Comparison of ENCODE assay signal across 24 cellular contexts in genomic region chr20:611047-611842, GRCh38. TPM values are rescaled to one million over a fixed set of nuclear protein-coding genes. Genes with fewer than 3 reads are reported as not detected.
DNase-seq lines count a peak whose midpoint lies in the region; ATAC-seq and TF ChIP-seq lines count a peak whose summit lies in the region.
"Had no signal": no experiment of that assay in that cellular context is flagged by ENCODE, and none has a peak within 500 bp of the region (broad histone marks: within the 10 kb centered on the region; RNA-seq: fewer than 3 reads in every experiment).

No MANE protein-coding gene starts in this region.

- H3K4me3 Mint-ChIP-seq in activated naive CD4-positive, alpha-beta T cell treated with anti-CD3 and anti-CD28 coated beads, Interleukin-2, amount 10 ng/mL, durations not matched to agents 7 days and 5 days: peak overlapping the region; percentile 10
- H3K4me3 Mint-ChIP-seq in T-helper 17 cell: peak overlapping the region; percentile 65
- H3K4me3 Mint-ChIP-seq: activated naive CD8-positive, alpha-beta T cell treated with anti-CD3 and anti-CD28 coated beads, Interleukin-2, amount 50 U/mL, for 24 hours had no signal

- ATAC-seq in T-helper 17 cell (no peak), lower lobe of right lung (no peak), HG02763 (IDR thresholded peaks at IDR 0.05; ENCODE audit: unreplicated experiment) (no peak)
- ATAC-seq: activated naive CD8-positive, alpha-beta T cell treated with anti-CD3 and anti-CD28 coated beads, Interleukin-2, amount 50 U/mL, for 24 hours had no signal

- no peak for TF ChIP-seq CTCF in lower lobe of right lung (IDR thresholded peaks at IDR 0.05)

- H3K9ac ChIP-seq in skeletal muscle tissue (ENCODE audit: low read depth in 1 of 3, low read length in 3 of 3): peak overlapping the region in 1 of 3 donors; percentile 3

- no peak for DNase-seq in activated naive CD4-positive, alpha-beta T cell treated with anti-CD3 and anti-CD28 coated beads, Interleukin-2, amount 10 ng/mL, durations not matched to agents 7 days and 5 days
- no peak for DNase-seq in activated naive CD4-positive, alpha-beta T cell treated with Interleukin-2 at 50 U/mL for 16 hours
- DNase-seq in T-helper 17 cell (no peak), lower lobe of right lung (peak; percentile 27), EL (no peak), NCI-H1436 treated with DMSO at 0.1 percent for 48 hours (lab: John Stamatoyannopoulos, UW) (no peak)
- DNase-seq: activated CD4-positive, alpha-beta T cell treated with anti-CD3 and anti-CD28 coated beads for 48 hours; activated naive CD8-positive, alpha-beta T cell treated with anti-CD3 and anti-CD28 coated beads, Interleukin-2, amount 50 U/mL, for 24 hours; activated T-cell treated with anti-CD3 and anti-CD28 coated beads, Interleukin-2, amount 50 U/mL, for 1 hour; CD8-positive, alpha-beta memory T cell; effector CD4-positive, alpha-beta T cell; KG1; mammary epithelial cell; NCI-H1436; NCI-H446; occipital lobe; SJCRH30; stimulated activated CD4-positive, alpha-beta T cell treated with anti-CD3 and anti-CD28 coated beads, Interleukin-4, amount 100 ng/mL, for 4 hours had no signal

- H3K27me3 ChIP-seq in lower lobe of right lung (ENCODE audit: low read depth): peaks cover 58% of the 10 kb centered on the region
- H3K27me3 ChIP-seq in skeletal muscle tissue (ENCODE audit: control insufficient read depth in 3 of 3, insufficient read depth in 3 of 3, low read length in 3 of 3): peaks cover 49 to 58% (median 54%) of the 10 kb centered on the region in 3 donors

- CTCF ChIA-PET in activated naive CD4-positive, alpha-beta T cell treated with anti-CD3 and anti-CD28 coated beads, Interleukin-2, amount 10 ng/mL, durations not matched to agents 7 days and 5 days (lab: Charles Lee): interaction anchor here (0.6 kb wide), 1 partner anchor 34 kb away, joined by 3 read pairs; no protein-coding TSS in a partner anchor

- H3K4me1 ChIP-seq in lower lobe of right lung (peaks cover 16% of the 10 kb centered on the region), skeletal muscle tissue (ENCODE audit: control insufficient read depth in 3 of 3, insufficient read depth in 3 of 3, low read length in 3 of 3) (peaks cover 4 to 5% (median 5%) of the 10 kb centered on the region in 3 donors)
- H3K4me1 ChIP-seq: A549, SJCRH30 had no signal

- peaks cover 78% of the 10 kb centered on the region for H3K27me3 Mint-ChIP-seq in activated naive CD4-positive, alpha-beta T cell treated with anti-CD3 and anti-CD28 coated beads, Interleukin-2, amount 10 ng/mL, durations not matched to agents 7 days and 5 days
- H3K27me3 Mint-ChIP-seq in T-helper 17 cell: peaks cover 79% of the 10 kb centered on the region

- intact Hi-C loops in lower lobe of right lung (cut with DNase I): no loop called here

- H3K4me3 ChIP-seq in lower lobe of right lung (peak overlapping the region; percentile 25), skeletal muscle tissue (ENCODE audit: low read length in 3 of 3) (peak overlapping the region in 2 of 3 donors; percentile 27 to 41)
- H3K4me3 ChIP-seq: A549, SJCRH30, skin epidermis, thoracic aorta had no signal

- H3K36me3 ChIP-seq in lower lobe of right lung: no peaks in the 10 kb centered on the region
- no peaks in the 10 kb centered on the region for H3K36me3 ChIP-seq in skeletal muscle tissue (ENCODE audit: control insufficient read depth in 3 of 3, insufficient read depth in 3 of 3, low read length in 3 of 3)
- H3K36me3 ChIP-seq: cardiac muscle cell, SJCRH30, thoracic aorta had no signal

- no peaks in the 10 kb centered on the region for H3K9me3 Mint-ChIP-seq in activated naive CD4-positive, alpha-beta T cell treated with anti-CD3 and anti-CD28 coated beads, Interleukin-2, amount 10 ng/mL, durations not matched to agents 7 days and 5 days
- H3K9me3 Mint-ChIP-seq: activated naive CD8-positive, alpha-beta T cell treated with anti-CD3 and anti-CD28 coated beads, Interleukin-2, amount 50 U/mL, for 24 hours; CD8-positive, alpha-beta memory T cell had no signal

- H3K27ac ChIP-seq in lower lobe of right lung: peak overlapping the region; percentile 31
- H3K27ac ChIP-seq in skeletal muscle tissue (ENCODE audit: low read depth, low read length): no peak overlapping the region
- H3K27ac ChIP-seq: A549, cardiac muscle cell, SJCRH30, skin epidermis, thoracic aorta had no signal

- H3K9me3 ChIP-seq in T-helper 17 cell (ENCODE audit: control insufficient read depth, low read length, poor library complexity, severe bottlenecking): no peaks in the 10 kb centered on the region
- H3K9me3 ChIP-seq in lower lobe of right lung: no peaks in the 10 kb centered on the region
- H3K9me3 ChIP-seq in skeletal muscle tissue (ENCODE audit: control insufficient read depth in 3 of 3, low read length in 3 of 3): no peaks in the 10 kb centered on the region
- H3K9me3 ChIP-seq: A549, SJCRH30, thoracic aorta had no signal

- H3K27ac Mint-ChIP-seq in activated naive CD4-positive, alpha-beta T cell treated with anti-CD3 and anti-CD28 coated beads, Interleukin-2, amount 10 ng/mL, durations not matched to agents 7 days and 5 days: no peak overlapping the region
- H3K27ac Mint-ChIP-seq in T-helper 17 cell: no peak overlapping the region
- H3K27ac Mint-ChIP-seq: activated naive CD8-positive, alpha-beta T cell treated with anti-CD3 and anti-CD28 coated beads, Interleukin-2, amount 50 U/mL, for 24 hours; CD8-positive, alpha-beta memory T cell had no signal

- peaks cover 10% of the 10 kb centered on the region for H3K4me1 Mint-ChIP-seq in activated naive CD4-positive, alpha-beta T cell treated with anti-CD3 and anti-CD28 coated beads, Interleukin-2, amount 10 ng/mL, durations not matched to agents 7 days and 5 days
- H3K4me1 Mint-ChIP-seq in T-helper 17 cell: peaks cover 12% of the 10 kb centered on the region

- no peaks in the 10 kb centered on the region for H3K36me3 Mint-ChIP-seq in activated naive CD4-positive, alpha-beta T cell treated with anti-CD3 and anti-CD28 coated beads, Interleukin-2, amount 10 ng/mL, durations not matched to agents 7 days and 5 days
- H3K36me3 Mint-ChIP-seq in T-helper 17 cell (ENCODE audit: low read depth): peaks cover 11% of the 10 kb centered on the region
- H3K36me3 Mint-ChIP-seq: CD8-positive, alpha-beta memory T cell had no signal

RNA-seq across cellular contexts. Expression of gene TCF15, which starts 1.1 kb away (rescaled TPM):
- total RNA-seq in T-helper 17 cell: not detected
- 0.65 TPM for total RNA-seq in lower lobe of right lung
- 2.1 TPM for total RNA-seq in skeletal muscle tissue
- total RNA-seq: CD8-positive, alpha-beta memory T cell; mammary epithelial cell; SJCRH30; thoracic aorta had no signal

RNA-seq across cellular contexts. Expression of gene SRXN1, which starts 41.8 kb away (rescaled TPM):
- total RNA-seq in T-helper 17 cell (1 to 10 TPM; 2.9 to 3.5 TPM), lower lobe of right lung (32.0 TPM), skeletal muscle tissue (11.0 TPM)
